ENCODE assay signal across 1 cellular context in the genomic region with DNA sequence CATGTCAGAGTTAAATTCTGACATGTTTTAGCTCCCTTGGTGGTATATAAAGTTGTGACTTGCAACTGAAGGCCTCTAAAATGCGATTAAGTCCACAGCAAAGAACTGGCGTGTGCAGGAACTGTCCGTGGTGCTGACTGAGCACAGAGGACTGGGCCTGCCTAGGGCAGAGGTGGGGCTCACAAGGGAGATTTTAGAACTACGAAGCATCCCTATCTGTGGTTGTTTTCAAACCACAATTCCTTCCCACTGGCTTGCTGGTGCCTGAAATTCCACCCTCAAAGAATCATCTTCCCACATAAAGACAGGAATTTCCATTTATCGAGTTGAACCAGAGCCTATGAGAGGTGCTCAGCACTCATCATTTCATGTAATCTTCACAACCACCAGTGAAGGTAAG.
TF ChIP-seq lines count a peak whose summit lies in the region.

No MANE protein-coding gene starts in this region.

TF ChIP-seq in WTC11, 78 proteins besides CTCF, POLR2A, EP300 and RAD21 (continued from another document):
- TF ChIP-seq FOXJ3 (CRISPR knock-in tag; IDR thresholded peaks at IDR 0.05; ENCODE audit: borderline replicate concordance) (no peak), CREB1 (CRISPR knock-in tag; IDR thresholded peaks at IDR 0.05) (no peak)
TF ChIP-seq in WTC11: peak in this region for 14.
